ENCODE assay signal across 31 cellular contexts in the genomic region with DNA sequence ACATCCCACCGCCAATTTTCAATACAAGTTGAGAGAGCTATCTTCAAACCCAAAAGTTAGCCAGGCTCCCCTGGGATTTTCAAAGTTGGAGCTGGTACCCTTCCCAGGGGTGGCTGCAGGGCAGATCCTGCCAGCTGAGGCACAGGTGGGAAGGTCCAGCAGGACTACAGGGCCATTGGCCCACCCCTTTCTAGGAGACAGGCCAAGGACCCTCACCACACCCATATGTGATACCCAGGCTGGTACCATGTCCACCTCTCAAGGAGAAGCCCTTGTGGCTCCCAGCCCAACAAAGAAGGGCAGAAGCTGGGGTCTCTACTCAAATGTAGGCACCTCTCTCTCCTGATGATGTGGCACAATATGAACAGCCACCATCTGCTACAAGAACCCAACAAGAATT.
"Had no signal": no experiment of that assay in that cellular context is flagged by ENCODE, and none has a peak within 500 bp of the region (broad histone marks: within the 10 kb centered on the region; RNA-seq: fewer than 3 reads in every experiment).

No MANE protein-coding gene starts in this region.

- H3K27ac Mint-ChIP-seq: activated B cell treated with CpG ODN at 0.5 μM for 24 hours; activated CD4-positive, alpha-beta memory T cell treated with anti-CD3 and anti-CD28 coated beads for 36 hours; activated CD4-positive, alpha-beta T cell treated with anti-CD3 and anti-CD28 coated beads, Interleukin-2, amount 10 ng/mL, durations not matched to agents 24 days and 14 days; activated CD8-positive, alpha-beta T cell treated with anti-CD3 and anti-CD28 coated beads for 36 hours; activated naive CD4-positive, alpha-beta T cell treated with anti-CD3 and anti-CD28 coated beads, Interleukin-2, amount 10 ng/mL, durations not matched to agents 7 days and 5 days; activated naive CD4-positive, alpha-beta T cell treated with anti-CD3 and anti-CD28 coated beads, Interleukin-2, amount 50 U/mL, for 24 hours; activated naive CD8-positive, alpha-beta T cell; activated naive CD8-positive, alpha-beta T cell treated with anti-CD3 and anti-CD28 coated beads, Interleukin-2, amount 10 ng/mL, durations not matched to agents 7 days and 5 days; activated naive CD8-positive, alpha-beta T cell treated with anti-CD3 and anti-CD28 coated beads, Interleukin-2, amount 50 U/mL, for 24 hours; activated T-cell treated with anti-CD3 and anti-CD28 coated beads, Interleukin-2, amount 50 U/mL, for 24 hours; activated T-helper 2 cell treated with anti-CD3 and anti-CD28 coated beads, Interferon-gamma antibody, Interleukin-2, Interleukin-4, amounts not matched to agents 10 μg/mL and 5 μg/mL and 100 μg/mL, durations not matched to agents 14 hours and 24 hours and 36 hours; T-cell; T-helper 2 cell treated with Interferon-gamma antibody and Interleukin-4, amounts not matched to agents 5 μg/mL and 100 μg/mL, for 36 hours had no signal

- H3K9me3 ChIP-seq: body of pancreas, breast epithelium had no signal

- H3K36me3 ChIP-seq: brain microvascular endothelial cell, breast epithelium had no signal

- H3K4me1 ChIP-seq: body of pancreas, breast epithelium had no signal

- H3K27me3 ChIP-seq: body of pancreas, brain microvascular endothelial cell, breast epithelium had no signal

- H3K9me3 Mint-ChIP-seq: activated B cell treated with CpG ODN at 0.5 μM for 24 hours; activated CD4-positive, alpha-beta memory T cell treated with anti-CD3 and anti-CD28 coated beads for 36 hours; activated CD4-positive, alpha-beta T cell treated with anti-CD3 and anti-CD28 coated beads, Interleukin-2, amount 10 ng/mL, durations not matched to agents 24 days and 14 days; activated CD8-positive, alpha-beta T cell treated with anti-CD3 and anti-CD28 coated beads for 36 hours; activated naive CD4-positive, alpha-beta T cell treated with anti-CD3 and anti-CD28 coated beads, Interleukin-2, amount 10 ng/mL, durations not matched to agents 7 days and 5 days; activated naive CD4-positive, alpha-beta T cell treated with anti-CD3 and anti-CD28 coated beads, Interleukin-2, amount 50 U/mL, for 24 hours; activated naive CD8-positive, alpha-beta T cell treated with anti-CD3 and anti-CD28 coated beads, Interleukin-2, amount 10 ng/mL, durations not matched to agents 7 days and 5 days; activated naive CD8-positive, alpha-beta T cell treated with anti-CD3 and anti-CD28 coated beads, Interleukin-2, amount 50 U/mL, for 24 hours; activated T-cell treated with anti-CD3 and anti-CD28 coated beads, Interleukin-2, amount 50 U/mL, for 24 hours; activated T-helper 2 cell treated with anti-CD3 and anti-CD28 coated beads, Interferon-gamma antibody, Interleukin-2, Interleukin-4, amounts not matched to agents 10 μg/mL and 5 μg/mL and 100 μg/mL, durations not matched to agents 14 hours and 24 hours and 36 hours; T-cell; T-helper 2 cell treated with Interferon-gamma antibody and Interleukin-4, amounts not matched to agents 5 μg/mL and 100 μg/mL, for 36 hours had no signal

- H3K36me3 Mint-ChIP-seq: activated naive CD4-positive, alpha-beta T cell treated with anti-CD3 and anti-CD28 coated beads, Interleukin-2, amount 50 U/mL, for 24 hours; activated naive CD8-positive, alpha-beta T cell; T-cell had no signal

- H3K4me3 Mint-ChIP-seq: activated B cell treated with CpG ODN at 0.5 μM for 24 hours; activated CD4-positive, alpha-beta memory T cell treated with anti-CD3 and anti-CD28 coated beads for 36 hours; activated CD4-positive, alpha-beta T cell treated with anti-CD3 and anti-CD28 coated beads, Interleukin-2, amount 10 ng/mL, durations not matched to agents 24 days and 14 days; activated CD8-positive, alpha-beta T cell treated with anti-CD3 and anti-CD28 coated beads for 36 hours; activated naive CD4-positive, alpha-beta T cell treated with anti-CD3 and anti-CD28 coated beads, Interleukin-2, amount 10 ng/mL, durations not matched to agents 7 days and 5 days; activated naive CD4-positive, alpha-beta T cell treated with anti-CD3 and anti-CD28 coated beads, Interleukin-2, amount 50 U/mL, for 24 hours; activated naive CD8-positive, alpha-beta T cell; activated naive CD8-positive, alpha-beta T cell treated with anti-CD3 and anti-CD28 coated beads, Interleukin-2, amount 10 ng/mL, durations not matched to agents 7 days and 5 days; activated naive CD8-positive, alpha-beta T cell treated with anti-CD3 and anti-CD28 coated beads, Interleukin-2, amount 50 U/mL, for 24 hours; activated T-cell treated with anti-CD3 and anti-CD28 coated beads, Interleukin-2, amount 50 U/mL, for 24 hours; T-cell; T-helper 2 cell treated with Interferon-gamma antibody and Interleukin-4, amounts not matched to agents 5 μg/mL and 100 μg/mL, for 36 hours had no signal

- H3K27me3 Mint-ChIP-seq: activated B cell treated with CpG ODN at 0.5 μM for 24 hours; activated CD4-positive, alpha-beta memory T cell treated with anti-CD3 and anti-CD28 coated beads for 36 hours; activated CD4-positive, alpha-beta T cell treated with anti-CD3 and anti-CD28 coated beads, Interleukin-2, amount 10 ng/mL, durations not matched to agents 24 days and 14 days; activated CD8-positive, alpha-beta T cell treated with anti-CD3 and anti-CD28 coated beads for 36 hours; activated naive CD4-positive, alpha-beta T cell treated with anti-CD3 and anti-CD28 coated beads, Interleukin-2, amount 10 ng/mL, durations not matched to agents 7 days and 5 days; activated naive CD4-positive, alpha-beta T cell treated with anti-CD3 and anti-CD28 coated beads, Interleukin-2, amount 50 U/mL, for 24 hours; activated naive CD8-positive, alpha-beta T cell; activated naive CD8-positive, alpha-beta T cell treated with anti-CD3 and anti-CD28 coated beads, Interleukin-2, amount 10 ng/mL, durations not matched to agents 7 days and 5 days; activated naive CD8-positive, alpha-beta T cell treated with anti-CD3 and anti-CD28 coated beads, Interleukin-2, amount 50 U/mL, for 24 hours; activated T-cell treated with anti-CD3 and anti-CD28 coated beads, Interleukin-2, amount 50 U/mL, for 24 hours; T-cell had no signal

- H3K4me3 ChIP-seq: body of pancreas, breast epithelium had no signal

- ATAC-seq: activated CD8-positive, alpha-beta T cell treated with anti-CD3 and anti-CD28 coated beads for 36 hours; activated naive CD8-positive, alpha-beta T cell treated with anti-CD3 and anti-CD28 coated beads, Interleukin-2, amount 50 U/mL, for 24 hours; body of pancreas; T-cell had no signal

- DNase-seq: activated B cell treated with CpG ODN at 0.5 μM for 24 hours; activated CD4-positive, alpha-beta memory T cell treated with anti-CD3 and anti-CD28 coated beads for 36 hours; activated CD4-positive, alpha-beta T cell treated with anti-CD3 and anti-CD28 coated beads for 4 hours; activated CD4-positive, alpha-beta T cell treated with anti-CD3 and anti-CD28 coated beads, Interleukin-2, amount 10 ng/mL, durations not matched to agents 24 days and 14 days; activated CD4-positive, alpha-beta T cell treated with anti-CD3 and anti-CD28 coated beads, Interleukin-2, amount 50 U/mL, for 1 hour; activated CD4-positive, alpha-beta T cell treated with anti-CD3 and anti-CD28 coated beads, Interleukin-2, amount 50 U/mL, for 4 hours; activated CD4-positive, CD25-positive, alpha-beta regulatory T cell treated with anti-CD3 and anti-CD28 coated beads, Interleukin-2, amount 50 U/mL, for 72 hours; activated CD8-positive, alpha-beta memory T cell treated with anti-CD3 and anti-CD28 coated beads, Interleukin-2, amount 50 U/mL, for 48 hours; activated CD8-positive, alpha-beta T cell treated with anti-CD3 and anti-CD28 coated beads for 36 hours; activated effector memory CD4-positive, alpha-beta T cell treated with Interleukin-2 at 50 U/mL for 16 hours; activated gamma-delta T cell; activated naive CD4-positive, alpha-beta T cell treated with anti-CD3 and anti-CD28 coated beads, Interleukin-2, amount 10 ng/mL, durations not matched to agents 7 days and 5 days; activated naive CD4-positive, alpha-beta T cell treated with Interleukin-2 at 50 U/mL for 16 hours; activated naive CD8-positive, alpha-beta T cell treated with anti-CD3 and anti-CD28 coated beads, Interleukin-2, amount 10 ng/mL, durations not matched to agents 7 days and 5 days; activated naive CD8-positive, alpha-beta T cell treated with anti-CD3 and anti-CD28 coated beads, Interleukin-2, amount 50 U/mL, for 24 hours; activated T-cell treated with anti-CD3 and anti-CD28 coated beads, Interleukin-2, amount 50 U/mL, for 24 hours; activated T-cell treated with anti-CD3 and anti-CD28 coated beads, Interleukin-2, amount 50 U/mL, for 48 hours; amygdala; anterior cingulate cortex; body of pancreas; brain microvascular endothelial cell; central memory CD4-positive, alpha-beta T cell; T-cell; T-helper 2 cell; T-helper 9 cell had no signal

- H3K27ac ChIP-seq: body of pancreas, brain microvascular endothelial cell, breast epithelium, VCaP had no signal
